18 cellular contexts compared by ENCODE assay signal in the genomic region with DNA sequence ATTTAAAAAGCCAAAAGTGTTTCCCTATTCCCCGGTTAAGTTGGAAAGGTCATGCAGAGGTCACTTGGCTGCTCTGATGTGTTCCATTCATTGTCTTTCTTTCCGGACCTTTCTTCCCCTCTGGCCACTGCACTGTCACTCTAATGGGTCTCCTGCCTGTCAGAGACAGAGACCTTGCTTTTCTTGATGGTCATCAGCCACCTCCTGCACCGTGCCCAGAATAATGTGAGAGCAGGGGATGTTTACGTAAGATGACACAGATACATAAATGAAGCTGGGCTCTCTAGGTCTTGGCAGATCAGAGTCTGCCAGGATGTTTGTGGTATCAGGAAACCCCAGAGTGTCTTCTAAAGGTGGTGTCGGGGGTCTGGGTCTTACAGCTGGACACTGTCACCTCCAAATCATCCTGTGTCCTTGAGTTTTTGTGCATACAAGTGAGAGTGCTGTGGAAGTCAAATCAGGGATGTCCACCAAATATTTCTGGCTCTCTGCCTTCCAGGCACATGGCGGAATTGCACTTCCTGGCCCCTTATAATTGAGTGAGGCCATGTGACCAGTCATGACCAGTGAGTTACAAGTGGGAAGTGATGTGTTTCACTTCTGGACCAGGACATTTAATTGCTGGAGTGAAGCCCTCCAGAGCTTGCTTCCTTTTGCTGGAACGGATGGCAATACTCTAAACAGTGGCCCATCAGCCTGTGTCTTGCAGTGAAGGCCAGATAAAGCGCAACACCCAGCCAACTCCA.
DNase-seq lines count a peak whose midpoint lies in the region; ATAC-seq, FAIRE-seq and TF ChIP-seq lines count a peak whose summit lies in the region.
"Had no signal": no experiment of that assay in that cellular context is flagged by ENCODE, and none has a peak within 500 bp of the region (broad histone marks: within the 10 kb centered on the region; RNA-seq: fewer than 3 reads in every experiment).

No MANE protein-coding gene starts in this region.

- peak overlapping the region; percentile 22 for H2AFZ ChIP-seq in K562 (ENCODE audit: low read depth, low read length)
- H2AFZ ChIP-seq: GM23248 had no signal

- no peak overlapping the region for H3K4me2 ChIP-seq in K562 (ENCODE audit: insufficient read depth, low read length)

- no peak for FAIRE-seq in K562 (lab: Jason Lieb, UNC)

- BruUV-seq in K562 (replicated peaks; lab: Mats Ljungman, UMichigan), result no TSS peak

- H3K36me3 ChIP-seq in K562 (ENCODE audit: control insufficient read depth, insufficient read depth, low read length) (no peaks in the 10 kb centered on the region), upper lobe of right lung (no peaks in the 10 kb centered on the region)

- no peak overlapping the region for H3K9ac ChIP-seq in K562 (ENCODE audit: insufficient read depth in 1 of 2, low read depth in 2 of 2, low read length in 2 of 2)
- H3K9ac ChIP-seq: GM23248 had no signal

- intact Hi-C loops in K562 (cut with micrococcal nuclease), result no loop called here
- intact Hi-C loops in upper lobe of right lung (cut with DNase I), result no loop called here

- CTCF ChIA-PET in RWPE1 (lab: Yijun Ruan, JAX) (interaction anchor here (0.6 kb wide), 1 partner anchor 183 kb away, joined by 3 read pairs; no protein-coding TSS in a partner anchor), K562 (lab: Yijun Ruan, JAX; ENCODE audit: low intra/inter-chr PET ratio) (no interaction called here)

- TF ChIP-seq EP300 in K562 (IDR thresholded peaks at IDR 0.05; ENCODE audit: low read length), result no peak

- no peaks in the 10 kb centered on the region for H3K79me2 ChIP-seq in K562 (ENCODE audit: control insufficient read depth, insufficient read depth, low read length)

- POLR2A ChIA-PET in RWPE1 (lab: Yijun Ruan, JAX; ENCODE audit: low non-redundant PET), result no interaction called here
- POLR2A ChIA-PET in K562 (lab: Yijun Ruan, JAX), result interaction anchor here (0.6 kb wide), 1 partner anchor 14 kb away, joined by 3 read pairs; no protein-coding TSS in a partner anchor

- TF ChIP-seq RAD21 in K562 (CRISPR knock-in tag; conservative IDR thresholded peaks at IDR 0.05 in 1 of 2, IDR thresholded peaks at IDR 0.05 in 1 of 2), result no peak

- 39% methylated on average over 8 of the region's 8 CpGs for WGBS in K562 (ENCODE audit: insufficient coverage, low coverage, missing lambda C conversion rate)

- H3K9me1 ChIP-seq in K562 (ENCODE audit: control insufficient read depth, insufficient read depth, low read length), result no peaks in the 10 kb centered on the region

- in situ Hi-C loops in K562 (cut with MboI), result no loop called here

- ATAC-seq in K562, result peak; percentile 38; the same call in 2 of the 3 replicates
- ATAC-seq in upper lobe of right lung, result peak; percentile 24

- no peaks in the 10 kb centered on the region for H3K27me3 ChIP-seq in K562 (ENCODE audit: control insufficient read depth in 2 of 2, insufficient read depth in 2 of 2, low read length in 2 of 2)
- no peaks in the 10 kb centered on the region for H3K27me3 ChIP-seq in upper lobe of right lung

- no peaks in the 10 kb centered on the region for H4K20me1 ChIP-seq in K562 (replicated peaks; ENCODE audit: control insufficient read depth, insufficient read depth, low read length)

- no peaks in the 10 kb centered on the region for H3K9me3 ChIP-seq in K562 (replicated peaks; ENCODE audit: control insufficient read depth, insufficient read depth, low read depth, low read length)
- no peaks in the 10 kb centered on the region for H3K9me3 ChIP-seq in upper lobe of right lung

- H3K27ac ChIP-seq in RWPE1, result peak overlapping the region; percentile 72
- H3K27ac ChIP-seq in K562 (ENCODE audit: extremely low read depth, low read depth, low read length), result no peak overlapping the region
- H3K27ac ChIP-seq in upper lobe of right lung, result no peak overlapping the region
- H3K27ac ChIP-seq: C4-2B, GM23248 had no signal

- peak; percentile 4 for DNase-seq in NCI-H146 treated with DMSO at 0.1 percent for 48 hours (lab: John Stamatoyannopoulos, UW; ENCODE audit: unreplicated experiment)
- DNase-seq in NCI-H146 (lab: John Stamatoyannopoulos, UW), result no peak
- DNase-seq in RWPE1 (ENCODE audit: low spot score), result no peak
- no peak for DNase-seq in K562 (ENCODE audit: extremely low read depth in 1 of 4, low spot score in 3 of 4)
- no peak for DNase-seq in upper lobe of right lung
- no peak for DNase-seq in foreskin fibroblast
- no peak for DNase-seq in Kasumi-1 (lab: John Stamatoyannopoulos, UW)
- DNase-seq: AML-193; CD8-positive, alpha-beta memory T cell; EL; GM23248; H9; HFFc6; MM.1S; NCI-H1048; NCI-H1436 treated with DMSO at 0.1 percent for 48 hours; NCI-H526 treated with DMSO at 0.1 percent for 48 hours had no signal

- no peak overlapping the region for H3K4me3 ChIP-seq in K562
- no peak overlapping the region for H3K4me3 ChIP-seq in upper lobe of right lung
- no peak overlapping the region for H3K4me3 ChIP-seq in foreskin fibroblast (ENCODE audit: low read depth in 1 of 2, low read length in 2 of 2)
- H3K4me3 ChIP-seq: GM23248 had no signal

- H3K4me1 ChIP-seq in K562 (replicated peaks in 1 of 2; ENCODE audit: control insufficient read depth in 2 of 2, insufficient read depth in 2 of 2, low read length in 2 of 2), result peaks cover 11 to 18% of the 10 kb centered on the region in 2 experiments; a peak in 3 of 5 replicates
- no peaks in the 10 kb centered on the region for H3K4me1 ChIP-seq in upper lobe of right lung

- TF ChIP-seq POLR2A in K562 (conservative IDR thresholded peaks at IDR 0.05), result no peak

- TF ChIP-seq CTCF in RWPE1 (conservative IDR thresholded peaks at IDR 0.05; ENCODE audit: low read depth), result no peak
- no peak for TF ChIP-seq CTCF in K562 (IDR thresholded peaks at IDR 0.05 in 2 of 3, conservative IDR thresholded peaks at IDR 0.05 in 1 of 3; ENCODE audit: insufficient read depth in 2 of 3, low read depth in 1 of 3, low read length in 3 of 3)
- no peak for TF ChIP-seq CTCF in upper lobe of right lung (IDR thresholded peaks at IDR 0.05)
- no peak for TF ChIP-seq CTCF in foreskin fibroblast (IDR thresholded peaks at IDR 0.05; ENCODE audit: low read depth, low read length)

TF ChIP-seq in K562, 482 proteins besides CTCF, POLR2A, EP300 and RAD21 (continues in another document):
- TF ChIP-seq FOXA3 (CRISPR knock-in tag; conservative IDR thresholded peaks at IDR 0.05 in 1 of 2, IDR thresholded peaks at IDR 0.05 in 1 of 2), result 0 out of 4 replicates have a peak, but pooled peaks of 1 of the 2 experiments have one; percentile 24
- TF ChIP-seq, protein P1, sequence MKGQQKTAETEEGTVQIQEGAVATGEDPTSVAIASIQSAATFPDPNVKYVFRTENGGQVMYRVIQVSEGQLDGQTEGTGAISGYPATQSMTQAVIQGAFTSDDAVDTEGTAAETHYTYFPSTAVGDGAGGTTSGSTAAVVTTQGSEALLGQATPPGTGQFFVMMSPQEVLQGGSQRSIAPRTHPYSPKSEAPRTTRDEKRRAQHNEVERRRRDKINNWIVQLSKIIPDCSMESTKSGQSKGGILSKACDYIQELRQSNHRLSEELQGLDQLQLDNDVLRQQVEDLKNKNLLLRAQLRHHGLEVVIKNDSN (CRISPR knock-in tag; IDR thresholded peaks at IDR 0.05), result peak; percentile 70
- peak; percentile 20; the same call in 1 of the 2 replicates for TF ChIP-seq RAD51 (IDR thresholded peaks at IDR 0.05; ENCODE audit: borderline replicate concordance, low read depth)
- no peak for TF ChIP-seq RBFOX2 (IDR thresholded peaks at IDR 0.05; ENCODE audit: low read depth, low read length)
